In the genomic region with DNA sequence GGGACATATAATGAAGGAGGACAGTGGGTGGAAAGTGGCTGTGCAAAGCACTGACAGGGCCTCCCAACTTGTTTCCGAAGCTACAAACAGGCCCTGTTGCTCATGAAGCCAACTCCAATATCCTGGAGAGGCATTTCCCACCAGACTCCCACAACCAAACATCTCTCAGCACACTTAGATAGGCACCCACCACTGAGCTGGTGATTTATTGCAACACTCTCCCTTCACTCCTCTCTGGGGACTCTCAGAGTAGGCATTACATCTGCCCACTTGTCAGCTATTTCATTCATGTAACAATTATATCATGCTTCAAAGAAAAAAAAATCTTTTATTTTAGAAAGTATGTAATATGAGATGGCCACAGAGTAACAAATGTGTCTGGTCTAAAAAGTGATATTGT, we compare ENCODE assay signal across 16 cellular contexts.
"Had no signal": no experiment of that assay in that cellular context is flagged by ENCODE, and none has a peak within 500 bp of the region (broad histone marks: within the 10 kb centered on the region; RNA-seq: fewer than 3 reads in every experiment).

No MANE protein-coding gene starts in this region.

- H3K4me3 ChIP-seq: adrenal gland, mucosa of descending colon, sigmoid colon, spleen had no signal

- H3K4me3 Mint-ChIP-seq: naive thymus-derived CD4-positive, alpha-beta T cell; stimulated activated naive B cell treated with anti-CD40 and anti-IgM and Interleukin-4, amounts not matched to agents 10 μg/mL and 1 μg/mL and 100 μg/mL, for 72 hours had no signal

- H3K4me1 ChIP-seq: sigmoid colon had no signal

- H3K27me3 Mint-ChIP-seq: naive thymus-derived CD4-positive, alpha-beta T cell; stimulated activated naive B cell treated with anti-CD40 and anti-IgM and Interleukin-4, amounts not matched to agents 10 μg/mL and 1 μg/mL and 100 μg/mL, for 72 hours had no signal

- ATAC-seq: activated naive CD4-positive, alpha-beta T cell treated with anti-CD3 and anti-CD28 coated beads, Interleukin-2, amount 50 U/mL, for 72 hours; left lobe of liver; mucosa of descending colon; naive thymus-derived CD4-positive, alpha-beta T cell; stimulated activated naive B cell treated with anti-CD40 and anti-IgM and Interleukin-4, amounts not matched to agents 10 μg/mL and 1 μg/mL and 100 μg/mL, for 72 hours had no signal

- H3K27ac Mint-ChIP-seq: activated naive CD4-positive, alpha-beta T cell treated with anti-CD3 and anti-CD28 coated beads, Interleukin-2, amount 50 U/mL, for 72 hours; naive thymus-derived CD4-positive, alpha-beta T cell; stimulated activated naive B cell treated with anti-CD40 and anti-IgM and Interleukin-4, amounts not matched to agents 10 μg/mL and 1 μg/mL and 100 μg/mL, for 72 hours had no signal

- H3K36me3 ChIP-seq: adrenal gland had no signal

- H3K27me3 ChIP-seq: adrenal gland, sigmoid colon, spleen had no signal

- H3K9me3 ChIP-seq: adrenal gland, sigmoid colon had no signal

- DNase-seq: activated CD4-positive, alpha-beta T cell treated with anti-CD3 and anti-CD28 coated beads for 1 hour; activated CD8-positive, alpha-beta memory T cell treated with anti-CD3 and anti-CD28 coated beads for 24 hours; activated CD8-positive, alpha-beta memory T cell treated with anti-CD3 and anti-CD28 coated beads, Interleukin-2, amount 50 U/mL, for 48 hours; activated gamma-delta T cell; adrenal gland; effector CD4-positive, alpha-beta T cell; head of caudate nucleus; kidney; mucosa of descending colon; naive thymus-derived CD4-positive, alpha-beta T cell; sigmoid colon; spleen; stimulated activated naive B cell treated with anti-CD40 and anti-IgM and Interleukin-4, amounts not matched to agents 10 μg/mL and 1 μg/mL and 100 μg/mL, for 72 hours; WERI-Rb-1 had no signal

- H3K27ac ChIP-seq: adrenal gland, sigmoid colon, spleen, WERI-Rb-1 had no signal
